ENCODE assay signal across 9 cellular contexts in the genomic region with DNA sequence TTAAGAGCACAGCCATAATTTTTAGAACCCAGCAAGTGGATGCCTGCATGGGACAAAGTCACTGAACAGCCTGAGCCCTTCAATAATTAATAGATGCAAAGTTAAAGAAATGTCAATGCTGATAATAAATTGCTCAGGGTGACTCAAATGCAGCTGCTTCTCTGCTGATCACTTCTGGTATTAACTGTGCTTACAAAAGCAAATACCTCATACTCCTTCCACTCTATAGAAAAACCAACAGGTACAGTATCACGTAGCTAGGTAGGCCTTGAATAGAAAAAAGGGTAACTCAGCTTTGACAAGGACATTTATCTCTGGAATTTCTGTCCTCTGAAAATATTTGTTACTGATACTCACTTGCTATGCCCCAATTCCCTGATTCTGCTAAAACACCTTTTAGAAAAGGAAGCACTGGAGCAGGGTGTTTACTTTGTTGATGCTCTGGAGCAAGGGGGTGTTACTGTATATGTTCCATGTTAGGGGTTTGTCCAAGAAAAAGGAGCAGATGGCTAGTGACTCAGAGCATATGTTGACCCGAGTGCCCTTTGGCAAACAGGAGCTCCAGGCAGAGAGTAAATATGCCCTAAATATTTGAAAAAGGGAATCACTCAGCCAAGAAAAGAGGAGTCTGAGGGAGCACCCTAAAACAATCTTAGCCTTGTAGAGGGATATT. TPM values are rescaled to one million over a fixed set of nuclear protein-coding genes. Genes with fewer than 3 reads are reported as not detected.
A peak's percentile ranks its signal among the peaks of the same experiment; 100 is the strongest.
DNase-seq lines count a peak whose midpoint lies in the region; ATAC-seq and TF ChIP-seq lines count a peak whose summit lies in the region.
"Had no signal": no experiment of that assay in that cellular context is flagged by ENCODE, and none has a peak within 500 bp of the region (broad histone marks: within the 10 kb centered on the region; RNA-seq: fewer than 3 reads in every experiment).

No MANE protein-coding gene starts in this region.

- 67 to 70% methylated on average over 2 of the region's 2 CpGs for WGBS in upper lobe of left lung, 2 donors

- H3K4me3 ChIP-seq in cardiac muscle cell (no peak overlapping the region), SJCRH30 (no peak overlapping the region), upper lobe of left lung (no peak overlapping the region)

- no peaks in the 10 kb centered on the region for H3K9me3 ChIP-seq in cardiac muscle cell (ENCODE audit: low read depth)
- no peaks in the 10 kb centered on the region for H3K9me3 ChIP-seq in SJCRH30 (replicated peaks)
- H3K9me3 ChIP-seq in upper lobe of left lung: no peaks in the 10 kb centered on the region

- ATAC-seq in Right ventricle myocardium superior (ENCODE audit: poor library complexity) (no peak), foreskin keratinocyte (peak; percentile 44), upper lobe of left lung (ENCODE audit: low FRiP score in 2 of 2) (no peak), GM18861 (IDR thresholded peaks at IDR 0.05; ENCODE audit: unreplicated experiment) (no peak)

- TF ChIP-seq CTCF in cardiac muscle cell (IDR thresholded peaks at IDR 0.05; ENCODE audit: low read depth, low read length): no peak
- TF ChIP-seq CTCF in foreskin keratinocyte (conservative IDR thresholded peaks at IDR 0.05): no peak
- no peak for TF ChIP-seq CTCF in upper lobe of left lung (IDR thresholded peaks at IDR 0.05)

- H3K27me3 ChIP-seq in cardiac muscle cell: no peaks in the 10 kb centered on the region
- no peaks in the 10 kb centered on the region for H3K27me3 ChIP-seq in SJCRH30
- no peaks in the 10 kb centered on the region for H3K27me3 ChIP-seq in foreskin keratinocyte
- no peaks in the 10 kb centered on the region for H3K27me3 ChIP-seq in upper lobe of left lung

- no peaks in the 10 kb centered on the region for H3K36me3 ChIP-seq in cardiac muscle cell
- H3K36me3 ChIP-seq in SJCRH30: no peaks in the 10 kb centered on the region
- no peaks in the 10 kb centered on the region for H3K36me3 ChIP-seq in upper lobe of left lung

- TF ChIP-seq POLR2A in upper lobe of left lung (IDR thresholded peaks at IDR 0.05): no peak

- H3K4me1 ChIP-seq in cardiac muscle cell (ENCODE audit: low read depth) (peaks cover 50% of the 10 kb centered on the region), SJCRH30 (peaks cover 50% of the 10 kb centered on the region), foreskin keratinocyte (no peaks in the 10 kb centered on the region), upper lobe of left lung (peaks cover 12 to 26% (median 20%) of the 10 kb centered on the region in 4 donors)

- intact Hi-C loops in Right ventricle myocardium superior (cut with DNase I) (no loop called here), posterior vena cava (cut with DNase I) (loop anchor here in 1 of 2 donors (10.0 kb wide), 1 partner anchor 55 kb away; the partner anchor contains the start of gene RTN4)

- no peak for TF ChIP-seq EP300 in upper lobe of left lung (IDR thresholded peaks at IDR 0.05)

- H3K27ac ChIP-seq in cardiac muscle cell: peak overlapping the region; percentile 81
- H3K27ac ChIP-seq in SJCRH30: peak overlapping the region; percentile 32
- no peak overlapping the region for H3K27ac ChIP-seq in foreskin keratinocyte
- H3K27ac ChIP-seq in upper lobe of left lung: no peak overlapping the region

- DNase-seq in cardiac muscle cell (ENCODE audit: low read depth in 1 of 2, low spot score in 1 of 2) (peak in 1 of 2 donors; percentile 65), Right ventricle myocardium superior (no peak), SJCRH30 (peak; percentile 63 to 75), foreskin keratinocyte (no peak), upper lobe of left lung (no peak), activated gamma-delta T cell (lab: John Stamatoyannopoulos, UW) (no peak), posterior vena cava (ENCODE audit: low spot score) (no peak)
- DNase-seq: mammary epithelial cell had no signal

RNA-seq across cellular contexts. Expression of gene RTN4, which starts 59.1 kb away (rescaled TPM):
- total RNA-seq in cardiac muscle cell (164 and 186 TPM in 2 replicates), Right ventricle myocardium superior (56.3 TPM), foreskin keratinocyte (271 and 333 TPM in 2 replicates), upper lobe of left lung (100 to 1,000 TPM; 128 to 345 (median 233) TPM), posterior vena cava (100 to 1,000 TPM; 324 to 410 TPM)
- polyA plus RNA-seq in cardiac muscle cell (205 and 223 TPM in 2 replicates), foreskin keratinocyte (226 and 280 TPM in 2 replicates)
- 153 and 164 TPM in 2 replicates for total RNA-seq in SJCRH30 (2014; rRNA removed; shearing (Covaris generic))

Comparison
In these comparisons a context has a peak if more than half of its experiments do, and no peak if none do; other contexts are left out.
1. DNase-seq: peak in SJCRH30 (2 of 2); none in Right ventricle myocardium superior (single experiment), foreskin keratinocyte (0 of 2), upper lobe of left lung (0 of 2), activated gamma-delta T cell (single experiment) and posterior vena cava (single experiment).
2. H3K27ac ChIP-seq: peak in cardiac muscle cell (single experiment) and SJCRH30 (single experiment); none in foreskin keratinocyte (single experiment) and upper lobe of left lung (0 of 4).